Comparison of ENCODE assay signal across 17 cellular contexts in the genomic region with DNA sequence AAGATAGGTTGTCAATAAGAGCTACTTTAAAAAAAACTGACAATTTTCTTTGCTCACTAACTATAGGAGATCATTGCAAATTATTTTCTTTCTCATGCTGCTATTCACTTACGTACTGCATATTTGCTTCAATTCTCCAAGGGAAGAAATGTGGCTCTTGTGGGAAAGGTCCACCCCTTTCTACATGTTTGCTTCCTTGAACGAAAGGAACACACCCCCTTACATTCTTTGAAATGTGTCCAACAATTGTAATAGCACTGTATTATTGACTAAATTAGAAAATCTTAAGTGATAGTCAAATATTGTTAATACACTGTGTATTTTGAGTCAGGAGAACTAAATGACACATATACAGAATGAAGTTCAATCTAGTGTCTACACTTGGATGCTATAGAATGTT. TPM values are rescaled to one million over a fixed set of nuclear protein-coding genes. Genes with fewer than 3 reads are reported as not detected.
DNase-seq lines count a peak whose midpoint lies in the region; ATAC-seq and TF ChIP-seq lines count a peak whose summit lies in the region.
"Had no signal": no experiment of that assay in that cellular context is flagged by ENCODE, and none has a peak within 500 bp of the region (broad histone marks: within the 10 kb centered on the region; RNA-seq: fewer than 3 reads in every experiment).

No MANE protein-coding gene starts in this region.

- H3K4me1 ChIP-seq in ascending aorta (peaks cover 0 to 3% of the 10 kb centered on the region in 2 donors), right cardiac atrium (ENCODE audit: control insufficient read depth, insufficient read depth, low read length) (peaks cover 2% of the 10 kb centered on the region), thoracic aorta (ENCODE audit: control insufficient read depth in 1 of 2, low read depth in 2 of 2) (peaks cover 26 to 45% of the 10 kb centered on the region in 2 donors)
- H3K4me1 ChIP-seq: pancreas had no signal

- peaks cover 0 to 3% of the 10 kb centered on the region in 2 donors for H3K36me3 ChIP-seq in ascending aorta
- H3K36me3 ChIP-seq in thoracic aorta = no peaks in the 10 kb centered on the region
- H3K36me3 ChIP-seq: pancreas had no signal

- peak; percentile 11 for DNase-seq in NCI-H2227 (lab: John Stamatoyannopoulos, UW; ENCODE audit: unreplicated experiment)
- DNase-seq in NCI-H2227 treated with DMSO at 0.1 percent for 48 hours (lab: John Stamatoyannopoulos, UW) = no peak
- DNase-seq in ascending aorta (ENCODE audit: low spot score in 2 of 2) = no peak
- DNase-seq in right cardiac atrium = no peak
- no peak for DNase-seq in thoracic aorta (ENCODE audit: low spot score)
- no peak for DNase-seq in activated naive CD4-positive, alpha-beta T cell treated with Interleukin-2 at 50 U/mL for 16 hours
- no peak for DNase-seq in activated naive CD4-positive, alpha-beta T cell (lab: John Stamatoyannopoulos, UW)
- DNase-seq in retina = no peak
- DNase-seq: 8988T; activated CD4-positive, alpha-beta T cell treated with anti-CD3 and anti-CD28 coated beads, Interleukin-2, amount 50 U/mL, for 48 hours; activated effector memory CD4-positive, alpha-beta T cell treated with Interleukin-2 at 50 U/mL for 16 hours; glutamatergic neuron; NCI-H1436 treated with DMSO at 0.1 percent for 48 hours; pancreas; stimulated activated CD4-positive, alpha-beta T cell treated with anti-CD3 and anti-CD28 coated beads, Interleukin-4, amount 100 ng/mL, for 1 hour; substantia nigra had no signal

- intact Hi-C loops in ascending aorta (cut with DNase I) = no loop called here
- intact Hi-C loops in right cardiac atrium (cut with DNase I) = no loop called here

- ATAC-seq in right cardiac atrium (peak in 1 of 2 donors; percentile 20), thoracic aorta (ENCODE audit: insufficient number of reproducible peaks, low FRiP score, low read depth) (no peak)
- ATAC-seq: pancreas had no signal

- H3K27me3 ChIP-seq in ascending aorta = no peaks in the 10 kb centered on the region
- H3K27me3 ChIP-seq in right cardiac atrium (ENCODE audit: control insufficient read depth, insufficient read depth) = no peaks in the 10 kb centered on the region
- no peaks in the 10 kb centered on the region for H3K27me3 ChIP-seq in thoracic aorta (replicated peaks; ENCODE audit: insufficient read depth)

- H3K27ac ChIP-seq in ascending aorta (peak overlapping the region; percentile 65 to 95), right cardiac atrium (ENCODE audit: low read length) (no peak overlapping the region), thoracic aorta (peak overlapping the region; percentile 47 to 64)
- H3K27ac ChIP-seq: pancreas had no signal

- H3K9me3 ChIP-seq in ascending aorta (no peaks in the 10 kb centered on the region), right cardiac atrium (ENCODE audit: control insufficient read depth, low read length) (no peaks in the 10 kb centered on the region), thoracic aorta (no peaks in the 10 kb centered on the region)
- H3K9me3 ChIP-seq: pancreas had no signal

- TF ChIP-seq CTCF in ascending aorta (IDR thresholded peaks at IDR 0.05) = no peak
- no peak for TF ChIP-seq CTCF in thoracic aorta (IDR thresholded peaks at IDR 0.05)

- H3K4me3 ChIP-seq in ascending aorta = peak overlapping the region; percentile 18 to 83
- peak overlapping the region; percentile 26 for H3K4me3 ChIP-seq in right cardiac atrium (ENCODE audit: low read length)
- peak overlapping the region; percentile 86 for H3K4me3 ChIP-seq in thoracic aorta
- H3K4me3 ChIP-seq: lung, pancreas had no signal

- WGBS in right cardiac atrium = 20% methylated on average over 2 of the region's 2 CpGs

RNA-seq across cellular contexts. Expression of a gene that starts 5.2 kb away (rescaled TPM):
- total RNA-seq in ascending aorta = 138 TPM
- 10 to 100 TPM; 57.4 to 78.4 (median 67.4) TPM for total RNA-seq in right cardiac atrium
- 14.5 TPM for polyA plus RNA-seq in right cardiac atrium
- total RNA-seq in thoracic aorta = 100 to 1,000 TPM in 1 of 2 donors, 10 to 100 TPM in 1; 94.0 to 104 TPM

Comparison
In these comparisons a context has a peak if more than half of its experiments do, and no peak if none do; other contexts are left out.
1. H3K4me3 ChIP-seq: peak in every context shown above with its lines; median percentile 86 in thoracic aorta; 50 in ascending aorta; 26 in right cardiac atrium.